Comparison of ENCODE assay signal across 1 cellular context in genomic region chr2:219643788-219644398, GRCh38.
TF ChIP-seq lines count a peak whose summit lies in the region.

No MANE protein-coding gene starts in this region.

TF ChIP-seq in IMR-90, 13 proteins besides CTCF, POLR2A, EP300 and RAD21:
- TF ChIP-seq SMC3 (IDR thresholded peaks at IDR 0.05; ENCODE audit: low read depth, low read length), result no peak
- TF ChIP-seq CHD1 (IDR thresholded peaks at IDR 0.05; ENCODE audit: low read depth, low read length), result no peak
- TF ChIP-seq RFX5 (IDR thresholded peaks at IDR 0.05; ENCODE audit: low read depth, low read length), result no peak
- no peak for TF ChIP-seq NFE2L2 (IDR thresholded peaks at IDR 0.05; ENCODE audit: low read depth, low read length)
- TF ChIP-seq RCOR1 (IDR thresholded peaks at IDR 0.05; ENCODE audit: insufficient replicate concordance, low read length), result no peak
